In genomic region chr4:75698963-75699228, GRCh38 we compare ENCODE assay signal across 9 cellular contexts. TPM values are rescaled to one million over a fixed set of nuclear protein-coding genes. Genes with fewer than 3 reads are reported as not detected.
DNase-seq lines count a peak whose midpoint lies in the region; ATAC-seq and TF ChIP-seq lines count a peak whose summit lies in the region.
"Had no signal": no experiment of that assay in that cellular context is flagged by ENCODE, and none has a peak within 500 bp of the region (broad histone marks: within the 10 kb centered on the region; RNA-seq: fewer than 3 reads in every experiment).

No MANE protein-coding gene starts in this region.

- TF ChIP-seq POLR2A in thyroid gland (IDR thresholded peaks at IDR 0.05) = no peak

- peaks cover 0 to 5% (median 2%) of the 10 kb centered on the region in 3 donors for H3K36me3 Mint-ChIP-seq in CD8-positive, alpha-beta memory T cell
- peaks cover 6% of the 10 kb centered on the region for H3K36me3 Mint-ChIP-seq in activated naive CD8-positive, alpha-beta T cell

- CTCF ChIA-PET in CD8-positive, alpha-beta memory T cell (lab: Charles Lee) = interaction anchor here (2.0 kb wide), 1 partner anchor 25 kb away, joined by 6 read pairs; the partner anchor contains the start of gene USO1

- H3K9me3 Mint-ChIP-seq in CD8-positive, alpha-beta memory T cell = no peaks in the 10 kb centered on the region
- H3K9me3 Mint-ChIP-seq in activated naive CD8-positive, alpha-beta T cell (ENCODE audit: low read depth) = no peaks in the 10 kb centered on the region

- 29 to 46% methylated on average over 2 of the region's 2 CpGs for WGBS in thyroid gland, 2 donors

- ATAC-seq in GM19397 (IDR thresholded peaks at IDR 0.05; ENCODE audit: unreplicated experiment) (peak; percentile 39), HG03045 (IDR thresholded peaks at IDR 0.05; ENCODE audit: unreplicated experiment) (peak; percentile 27)
- ATAC-seq: esophagus mucosa had no signal

- H3K4me1 Mint-ChIP-seq in CD8-positive, alpha-beta memory T cell = peaks cover 17 to 32% (median 27%) of the 10 kb centered on the region in 3 donors
- peaks cover 42% of the 10 kb centered on the region for H3K4me1 Mint-ChIP-seq in activated naive CD8-positive, alpha-beta T cell (ENCODE audit: low read depth)

- peaks cover 27% of the 10 kb centered on the region for H3K4me1 ChIP-seq in CD8-positive, alpha-beta memory T cell (ENCODE audit: insufficient read depth, low read length)
- H3K4me1 ChIP-seq in thyroid gland = peaks cover 0 to 6% of the 10 kb centered on the region in 2 donors

- POLR2A ChIA-PET in CD8-positive, alpha-beta memory T cell (lab: Charles Lee) = no interaction called here

- H3K27ac Mint-ChIP-seq in CD8-positive, alpha-beta memory T cell = peak overlapping the region; percentile 81 to 98 (median 90)
- H3K27ac Mint-ChIP-seq in activated naive CD8-positive, alpha-beta T cell = peak overlapping the region; percentile 76

- peak overlapping the region; percentile 72 for H3K27ac ChIP-seq in CD8-positive, alpha-beta memory T cell (ENCODE audit: low read depth, low read length)
- peak overlapping the region in 1 of 3 donors; percentile 24 for H3K27ac ChIP-seq in thyroid gland

- H3K27me3 Mint-ChIP-seq in CD8-positive, alpha-beta memory T cell = no peaks in the 10 kb centered on the region
- no peaks in the 10 kb centered on the region for H3K27me3 Mint-ChIP-seq in activated naive CD8-positive, alpha-beta T cell

- H3K36me3 ChIP-seq in CD8-positive, alpha-beta memory T cell (ENCODE audit: insufficient read depth, low read length) = no peaks in the 10 kb centered on the region
- H3K36me3 ChIP-seq in thyroid gland = no peaks in the 10 kb centered on the region

- H3K4me3 ChIP-seq in CD8-positive, alpha-beta memory T cell (ENCODE audit: low read length) = no peak overlapping the region
- no peak overlapping the region for H3K4me3 ChIP-seq in thyroid gland (replicated peaks in 1 of 3)

- no peak for DNase-seq in CD8-positive, alpha-beta memory T cell
- DNase-seq in thyroid gland = no peak
- no peak for DNase-seq in NCI-H1694 (lab: John Stamatoyannopoulos, UW)
- no peak for DNase-seq in NCI-H510A (lab: John Stamatoyannopoulos, UW)
- no peak for DNase-seq in occipital lobe (lab: John Stamatoyannopoulos, UW)

- intact Hi-C loops in thyroid gland (cut with DNase I) = no loop called here

- no peaks in the 10 kb centered on the region for H3K9me3 ChIP-seq in CD8-positive, alpha-beta memory T cell (ENCODE audit: low read length)
- no peaks in the 10 kb centered on the region for H3K9me3 ChIP-seq in thyroid gland

- H3K27me3 ChIP-seq in CD8-positive, alpha-beta memory T cell (ENCODE audit: insufficient read depth, low read length, poor library complexity, severe bottlenecking) = no peaks in the 10 kb centered on the region
- H3K27me3 ChIP-seq in thyroid gland = no peaks in the 10 kb centered on the region

- TF ChIP-seq CTCF in thyroid gland (IDR thresholded peaks at IDR 0.05) = no peak

- H3K4me3 Mint-ChIP-seq in CD8-positive, alpha-beta memory T cell = peak overlapping the region in 6 of 7 donors; percentile 13 to 65 (median 60)
- H3K4me3 Mint-ChIP-seq in activated naive CD8-positive, alpha-beta T cell = peak overlapping the region; percentile 30

RNA-seq across cellular contexts. Expression of gene USO1, which starts 25.5 kb away (rescaled TPM):
- total RNA-seq in CD8-positive, alpha-beta memory T cell = 10 to 100 TPM; 39.9 to 41.5 TPM
- 33.5 TPM for polyA plus RNA-seq in CD8-positive, alpha-beta memory T cell
- total RNA-seq in thyroid gland = 100 to 1,000 TPM in 2 of 4 donors, 10 to 100 TPM in 2; 97.2 to 102 (median 100) TPM
- 56.6 TPM for total RNA-seq in occipital lobe

RNA-seq across cellular contexts. Expression of gene G3BP2, which starts 25.7 kb away (rescaled TPM):
- 100 to 1,000 TPM; 189 to 195 TPM for total RNA-seq in CD8-positive, alpha-beta memory T cell
- polyA plus RNA-seq in CD8-positive, alpha-beta memory T cell = 115 TPM
- total RNA-seq in thyroid gland (100 to 1,000 TPM; 117 to 179 (median 139) TPM), occipital lobe (395 TPM)
